In the genomic region with DNA sequence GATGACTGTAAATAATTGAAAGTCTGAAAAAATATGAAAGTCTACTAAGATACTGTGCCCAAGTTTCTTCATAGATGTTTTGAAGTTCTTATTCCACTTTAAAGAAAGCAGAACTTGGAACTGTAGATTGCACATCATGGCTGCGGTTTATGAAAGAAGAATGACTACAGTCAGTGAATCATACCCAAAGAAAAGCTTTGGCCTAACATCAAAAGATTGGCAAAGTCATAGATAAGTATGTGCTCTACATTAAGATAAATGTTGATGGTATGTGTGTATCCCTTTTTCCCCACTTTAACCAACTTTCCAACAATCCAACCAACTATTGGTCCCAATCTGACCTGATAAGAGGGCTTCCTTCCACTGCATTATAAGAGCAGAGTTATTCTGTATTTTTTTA, we compare ENCODE assay signal across 13 cellular contexts.
A peak's percentile ranks its signal among the peaks of the same experiment; 100 is the strongest.
DNase-seq lines count a peak whose midpoint lies in the region; ATAC-seq and TF ChIP-seq lines count a peak whose summit lies in the region.
"Had no signal": no experiment of that assay in that cellular context is flagged by ENCODE, and none has a peak within 500 bp of the region (broad histone marks: within the 10 kb centered on the region; RNA-seq: fewer than 3 reads in every experiment).

No MANE protein-coding gene starts in this region.

- DNase-seq in AG20443 (ENCODE audit: low spot score), result peak; percentile 62
- DNase-seq in MG63, result peak; percentile 9
- peak; percentile 24 for DNase-seq in SW480 (ENCODE audit: low spot score)
- peak; percentile 94 for DNase-seq in fibroblast of the aortic adventitia (ENCODE audit: low read depth)
- no peak for DNase-seq in NCI-H146 treated with DMSO at 0.1 percent for 48 hours (lab: John Stamatoyannopoulos, UW; ENCODE audit: unreplicated experiment)
- DNase-seq in NCI-H2081 (lab: John Stamatoyannopoulos, UW), result no peak
- DNase-seq: activated CD4-positive, alpha-beta T cell treated with anti-CD3 and anti-CD28 coated beads for 1 hour; kidney glomerular epithelial cell; stimulated activated CD4-positive, alpha-beta T cell treated with anti-CD3 and anti-CD28 coated beads, Interleukin-1b, Interleukin-23, amount 100 ng/mL, for 48 hours; T-helper 1 cell; upper lobe of left lung had no signal

- WGBS in gastroesophageal sphincter (ENCODE audit: low coverage in 1 of 2), 2 donors, result 55 to 100% methylated on average over 1 of the region's 1 CpG

- no peak overlapping the region for H3K4me3 ChIP-seq in MG63
- no peak overlapping the region for H3K4me3 ChIP-seq in fibroblast of the aortic adventitia (ENCODE audit: low read depth, low read length)
- no peak overlapping the region for H3K4me3 ChIP-seq in gastroesophageal sphincter
- H3K4me3 ChIP-seq: upper lobe of left lung had no signal

- ATAC-seq in gastroesophageal sphincter, result no peak
- no peak for ATAC-seq in HG03280 (IDR thresholded peaks at IDR 0.05; ENCODE audit: unreplicated experiment)

- TF ChIP-seq CTCF in fibroblast of the aortic adventitia (IDR thresholded peaks at IDR 0.05; ENCODE audit: insufficient read depth, low read length), result no peak
- TF ChIP-seq CTCF in gastroesophageal sphincter (IDR thresholded peaks at IDR 0.05), result no peak

- TF ChIP-seq POLR2A in gastroesophageal sphincter (IDR thresholded peaks at IDR 0.05), result no peak

- H3K27ac ChIP-seq in gastroesophageal sphincter, result no peak overlapping the region
- H3K27ac ChIP-seq: upper lobe of left lung had no signal

- TF ChIP-seq EP300 in gastroesophageal sphincter (IDR thresholded peaks at IDR 0.05), result no peak

- H3K9me3 ChIP-seq in MG63, result no peaks in the 10 kb centered on the region
- H3K9me3 ChIP-seq in gastroesophageal sphincter, result no peaks in the 10 kb centered on the region
- H3K9me3 ChIP-seq: upper lobe of left lung had no signal

- no peaks in the 10 kb centered on the region for H3K4me1 ChIP-seq in gastroesophageal sphincter
- H3K4me1 ChIP-seq: upper lobe of left lung had no signal

- H3K36me3 ChIP-seq in MG63, result no peaks in the 10 kb centered on the region
- no peaks in the 10 kb centered on the region for H3K36me3 ChIP-seq in gastroesophageal sphincter
- H3K36me3 ChIP-seq: upper lobe of left lung had no signal

- no peaks in the 10 kb centered on the region for H3K27me3 ChIP-seq in MG63
- no peaks in the 10 kb centered on the region for H3K27me3 ChIP-seq in gastroesophageal sphincter
- H3K27me3 ChIP-seq: upper lobe of left lung had no signal

Comparison
In these comparisons a context has a peak if more than half of its experiments do, and no peak if none do; other contexts are left out.
1. DNase-seq: peak in AG20443 (single experiment), MG63 (single experiment), SW480 (single experiment) and fibroblast of the aortic adventitia (single experiment); none in NCI-H146 treated with DMSO at 0.1 percent for 48 hours (single experiment) and NCI-H2081 (0 of 2).